Comparison of ENCODE assay signal across 8 cellular contexts in the genomic region with DNA sequence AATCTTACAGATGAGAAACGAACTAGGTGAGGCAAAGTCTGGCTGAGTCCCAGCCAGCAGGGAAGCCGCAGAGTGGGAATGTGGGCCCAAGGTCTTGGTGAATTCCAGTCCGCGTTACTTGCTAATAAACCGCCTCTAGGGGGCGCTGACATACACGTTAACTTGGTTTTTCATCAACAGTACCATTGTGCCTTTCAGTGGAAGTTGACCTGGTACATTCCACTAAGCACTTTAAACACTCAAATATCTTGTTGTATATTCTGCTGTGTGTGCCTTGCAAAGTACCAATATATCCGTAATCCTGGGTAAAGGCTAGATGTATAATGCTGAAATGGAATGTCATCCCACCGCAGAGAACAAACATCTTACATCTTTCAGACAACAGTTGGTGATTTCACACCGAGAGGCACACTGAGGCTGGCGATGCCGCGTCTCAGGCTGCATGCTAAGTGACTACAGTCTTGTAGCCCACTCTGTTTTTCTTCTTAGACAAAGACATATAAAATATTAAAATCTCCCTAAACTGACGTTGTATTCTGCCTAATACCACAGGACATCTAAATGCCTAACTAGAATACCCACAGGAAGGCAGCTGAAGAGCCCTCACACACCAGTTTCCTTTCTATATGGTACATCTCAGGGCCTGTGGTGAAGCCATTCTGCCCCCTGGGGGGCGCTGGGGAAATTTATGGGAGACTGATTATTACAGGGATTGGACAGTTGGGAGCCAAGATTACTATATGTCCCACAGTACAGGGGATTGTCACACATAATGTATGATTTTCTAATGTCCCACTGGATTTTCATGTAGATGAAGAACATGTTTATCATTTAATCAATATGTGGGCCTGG. TPM values are rescaled to one million over a fixed set of nuclear protein-coding genes. Genes with fewer than 3 reads are reported as not detected.
A peak's percentile ranks its signal among the peaks of the same experiment; 100 is the strongest.
DNase-seq lines count a peak whose midpoint lies in the region; ATAC-seq lines count a peak whose summit lies in the region.

No MANE protein-coding gene starts in this region.

- no peak overlapping the region for H3K4ac ChIP-seq in mesendoderm (ENCODE audit: low read depth, low read length)

- no peak overlapping the region for H3K18ac ChIP-seq in mesendoderm (ENCODE audit: low read length)

- no peak overlapping the region for H4K8ac ChIP-seq in mesendoderm (ENCODE audit: low read depth, low read length)

- no peak overlapping the region for H3K56ac ChIP-seq in mesendoderm (ENCODE audit: low read length)

- H4K5ac ChIP-seq in mesendoderm (ENCODE audit: low read length): no peak overlapping the region

- H3K4me2 ChIP-seq in mesendoderm (ENCODE audit: low read length): no peak overlapping the region

- H3K27ac Mint-ChIP-seq in effector memory CD8-positive, alpha-beta T cell: peak overlapping the region; percentile 41 to 52

- H3K4me1 ChIP-seq in mesendoderm (ENCODE audit: control insufficient read depth, low read depth, low read length): no peaks in the 10 kb centered on the region

- no peak overlapping the region for H2BK5ac ChIP-seq in mesendoderm (ENCODE audit: low read length)

- no peak overlapping the region for H3K23ac ChIP-seq in mesendoderm (ENCODE audit: low read length)

- peaks cover 61% of the 10 kb centered on the region for H3K36me3 Mint-ChIP-seq in effector memory CD8-positive, alpha-beta T cell (ENCODE audit: insufficient read depth)

- no CpG with 5 or more reads among the region's 15 CpGs for WGBS in mesendoderm (ENCODE audit: extremely low coverage, insufficient coverage, low lambda C conversion rate)

- no peak overlapping the region for H2BK15ac ChIP-seq in mesendoderm (replicated peaks; ENCODE audit: low read depth)

- H3K27me3 ChIP-seq in mesendoderm (ENCODE audit: insufficient read depth, low read length, poor library complexity): no peaks in the 10 kb centered on the region

- H3K4me1 Mint-ChIP-seq in effector memory CD8-positive, alpha-beta T cell (ENCODE audit: low read depth in 2 of 2): peaks cover 0 to 3% of the 10 kb centered on the region in 2 donors

- no peak overlapping the region for H3K4me3 Mint-ChIP-seq in effector memory CD8-positive, alpha-beta T cell

- no peak overlapping the region for H3K9ac ChIP-seq in mesendoderm (ENCODE audit: low read length)

- H3K27ac ChIP-seq in mesendoderm (ENCODE audit: low read depth, low read length): no peak overlapping the region

- no peaks in the 10 kb centered on the region for H3K79me2 ChIP-seq in mesendoderm (ENCODE audit: control insufficient read depth, insufficient read depth, low read length)

- DNase-seq in G401 (ENCODE audit: low spot score): peak; percentile 80
- DNase-seq in NCI-H82 treated with DMSO at 0.1 percent for 48 hours (lab: John Stamatoyannopoulos, UW; ENCODE audit: unreplicated experiment): peak; percentile 50
- DNase-seq in activated CD8-positive, alpha-beta memory T cell treated with anti-CD3 and anti-CD28 coated beads for 1 hour (ENCODE audit: extremely low read depth in 1 of 2, low read depth in 1 of 2): peak; percentile 40 to 60
- DNase-seq in effector memory CD8-positive, alpha-beta T cell: peak; percentile 70 to 75 (median 72)
- peak; percentile 90 for DNase-seq in mesendoderm
- DNase-seq in stimulated activated CD8-positive, alpha-beta memory T cell treated with anti-CD3 and anti-CD28 coated beads, Interleukin-2, amount 100 ng/mL, for 1 hour (ENCODE audit: low read depth in 2 of 2): peak; percentile 47 to 65
- no peak for DNase-seq in cerebellar nuclear complex (lab: John Stamatoyannopoulos, UW)

- no peaks in the 10 kb centered on the region for H3K36me3 ChIP-seq in mesendoderm (ENCODE audit: control insufficient read depth, insufficient read depth, low read length)

- H3K4me3 ChIP-seq in mesendoderm (ENCODE audit: low read length): no peak overlapping the region

- no peaks in the 10 kb centered on the region for H3K79me1 ChIP-seq in mesendoderm (ENCODE audit: low read length)

- no peak overlapping the region for H2BK120ac ChIP-seq in mesendoderm (ENCODE audit: low read depth, low read length)

- no peaks in the 10 kb centered on the region for H3K9me3 Mint-ChIP-seq in effector memory CD8-positive, alpha-beta T cell

- H2AK5ac ChIP-seq in mesendoderm (ENCODE audit: low read length): no peak overlapping the region

- ATAC-seq in HG03095 (IDR thresholded peaks at IDR 0.05; ENCODE audit: unreplicated experiment): peak; percentile 64
- peak; percentile 76 for ATAC-seq in effector memory CD8-positive, alpha-beta T cell (replicated peaks)

- in situ Hi-C loops in G401 (cut with HindIII; ENCODE audit: low sequenced_read_pairs): no loop called here

- no peaks in the 10 kb centered on the region for H3K27me3 Mint-ChIP-seq in effector memory CD8-positive, alpha-beta T cell

RNA-seq across cellular contexts. Expression of a gene that starts 49.2 kb away (rescaled TPM):
- 22.6 and 35.6 TPM in 2 replicates for total RNA-seq in G401 (2014; rRNA removed; shearing (Covaris generic))
- polyA plus RNA-seq in mesendoderm (2013, experiment 1 of 2): 29.8 TPM
- polyA plus RNA-seq in mesendoderm (2013, experiment 2 of 2): 29.2 TPM

Comparison
In these comparisons a context has a peak if more than half of its experiments do, and no peak if none do; other contexts are left out.
1. DNase-seq: peak in G401 (single experiment), NCI-H82 treated with DMSO at 0.1 percent for 48 hours (single experiment), activated CD8-positive, alpha-beta memory T cell treated with anti-CD3 and anti-CD28 coated beads for 1 hour (2 of 2), effector memory CD8-positive, alpha-beta T cell (3 of 3), mesendoderm (single experiment) and stimulated activated CD8-positive, alpha-beta memory T cell treated with anti-CD3 and anti-CD28 coated beads, Interleukin-2, amount 100 ng/mL, for 1 hour (2 of 2); none in cerebellar nuclear complex (0 of 2).